9 cellular contexts compared by ENCODE assay signal in the genomic region with DNA sequence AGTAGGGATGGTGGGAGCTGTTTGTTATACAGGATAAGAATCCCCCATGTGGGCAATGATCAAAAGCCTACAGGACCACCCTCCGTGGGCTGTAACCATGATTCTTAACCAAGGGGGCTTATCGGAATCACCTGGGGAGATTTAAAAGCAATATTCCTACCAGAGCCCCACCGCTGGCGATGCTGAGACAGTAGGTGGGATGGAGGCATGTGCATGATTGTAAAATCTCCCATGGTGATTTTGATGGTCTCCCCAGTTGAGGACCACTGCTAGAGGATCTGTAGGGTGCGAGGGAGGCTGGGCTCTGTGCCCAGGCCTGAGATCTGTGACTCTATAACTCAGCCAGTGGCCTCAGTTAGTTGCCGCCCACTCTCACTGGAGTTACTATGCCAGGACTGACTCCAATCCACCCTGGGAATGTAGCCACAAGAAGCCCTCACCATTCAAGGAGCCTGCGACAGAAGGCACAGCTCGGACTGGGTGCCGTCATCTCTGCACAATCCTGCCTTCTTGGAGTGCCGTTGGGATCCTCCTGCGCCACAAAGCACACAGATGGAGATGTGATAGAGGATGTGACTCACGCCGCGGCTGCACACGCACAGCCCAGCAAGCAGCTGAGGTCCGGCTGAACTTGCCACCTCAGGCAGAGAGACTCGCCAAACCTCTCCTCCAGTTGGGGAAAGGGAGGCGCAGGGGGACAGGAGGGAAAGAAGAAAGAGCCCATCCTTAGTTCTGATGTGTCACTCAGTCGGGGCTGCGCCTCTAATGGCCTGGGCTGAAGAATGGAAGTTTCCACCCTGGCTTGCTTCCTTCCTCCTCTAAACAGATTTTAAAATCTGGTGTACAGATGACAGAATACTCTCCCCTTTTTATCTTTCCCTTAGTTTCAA. TPM values are rescaled to one million over a fixed set of nuclear protein-coding genes. Genes with fewer than 3 reads are reported as not detected.
A peak's percentile ranks its signal among the peaks of the same experiment; 100 is the strongest.
DNase-seq lines count a peak whose midpoint lies in the region; ATAC-seq and TF ChIP-seq lines count a peak whose summit lies in the region.
"Had no signal": no experiment of that assay in that cellular context is flagged by ENCODE, and none has a peak within 500 bp of the region (broad histone marks: within the 10 kb centered on the region; RNA-seq: fewer than 3 reads in every experiment).

No MANE protein-coding gene starts in this region.

- no TSS peak for BruUV-seq in MCF 10A (replicated peaks; lab: Mats Ljungman, UMichigan)

- peak; percentile 49 for DNase-seq in NCI-H2227 (lab: John Stamatoyannopoulos, UW; ENCODE audit: unreplicated experiment)
- DNase-seq in NCI-H2227 treated with DMSO at 0.1 percent for 48 hours (lab: John Stamatoyannopoulos, UW), result no peak
- DNase-seq in MCF 10A (ENCODE audit: unreplicated experiment), result peak; percentile 93
- DNase-seq in left kidney (ENCODE audit: low read depth, low spot score), result peak; percentile 15
- DNase-seq in tibial artery, result peak; percentile 85 to 92
- no peak for DNase-seq in iPS-NIHi7 (ENCODE audit: extremely low spot score)
- DNase-seq in WTC11 (ENCODE audit: low spot score), result no peak

- peaks cover 0 to 40% (median 20%) of the 10 kb centered on the region in 4 donors for H3K4me1 ChIP-seq in tibial artery

- H3K27me3 ChIP-seq in tibial artery, result no peaks in the 10 kb centered on the region

- TF ChIP-seq CTCF in MCF 10A (IDR thresholded peaks at IDR 0.05; ENCODE audit: unreplicated experiment) (no peak), tibial artery (IDR thresholded peaks at IDR 0.05) (no peak), WTC11 (IDR thresholded peaks at IDR 0.05) (no peak)

- H3K4me1 Mint-ChIP-seq in MCF 10A (ENCODE audit: insufficient read depth, unreplicated experiment) (peaks cover 47% of the 10 kb centered on the region), WTC11 (no peaks in the 10 kb centered on the region)

- H3K27ac Mint-ChIP-seq in MCF 10A (ENCODE audit: low read depth, unreplicated experiment) (peak overlapping the region; percentile 94), WTC11 (no peak overlapping the region)

- CTCF ChIA-PET in MCF 10A (lab: Yijun Ruan, JAX) (interaction anchor here (0.6 to 11.1 kb wide), 16 partner anchors 9 to 647 kb away, joined by 3 to 255 read pairs (median 8); partner anchors contain the start of gene GPSM2), WTC11 (lab: Charles Lee) (interaction anchor here (0.8 to 3.4 kb wide), 3 partner anchors 65 to 68 kb away, joined by 4 to 14 read pairs (median 4); no protein-coding TSS in a partner anchor)

- intact Hi-C loops in MCF 10A (cut with micrococcal nuclease), result no loop called here
- intact Hi-C loops in tibial artery (cut with DNase I; ENCODE audit: low total_unique reads), result no loop called here

- H3K9me3 ChIP-seq in tibial artery, result no peaks in the 10 kb centered on the region

- POLR2A ChIA-PET in MCF 10A (lab: Yijun Ruan, JAX) (interaction anchor here (0.6 to 8.7 kb wide), 16 partner anchors 9 to 682 kb away, joined by 3 to 276 read pairs (median 10); partner anchors contain the start of genes CLCC1, GPSM2 and PRPF38B), WTC11 (lab: Charles Lee) (interaction anchor here (1.0 kb wide), 1 partner anchor 9 kb away, joined by 3 read pairs; no protein-coding TSS in a partner anchor)

- peak overlapping the region; percentile 77 for H3K4me3 Mint-ChIP-seq in MCF 10A (ENCODE audit: unreplicated experiment)
- no peak overlapping the region for H3K4me3 Mint-ChIP-seq in WTC11

- H3K27me3 Mint-ChIP-seq in MCF 10A (ENCODE audit: insufficient read depth, unreplicated experiment) (no peaks in the 10 kb centered on the region), WTC11 (ENCODE audit: low read depth) (no peaks in the 10 kb centered on the region)

- peak overlapping the region; percentile 7 to 8 for H3K4me3 ChIP-seq in tibial artery

- no peaks in the 10 kb centered on the region for H3K9me3 Mint-ChIP-seq in MCF 10A (ENCODE audit: unreplicated experiment)
- H3K9me3 Mint-ChIP-seq in WTC11, result no peaks in the 10 kb centered on the region

- no peaks in the 10 kb centered on the region for H3K36me3 ChIP-seq in tibial artery

- ATAC-seq in GM21825 (IDR thresholded peaks at IDR 0.05; ENCODE audit: unreplicated experiment) (no peak), WTC11 (no peak)

- H3K36me3 Mint-ChIP-seq in MCF 10A (ENCODE audit: insufficient read depth, unreplicated experiment) (peaks cover 5% of the 10 kb centered on the region), WTC11 (no peaks in the 10 kb centered on the region)

- peak overlapping the region; percentile 60 to 78 for H3K27ac ChIP-seq in tibial artery

TF ChIP-seq in WTC11, 78 proteins besides CTCF, POLR2A, EP300 and RAD21:
- TF ChIP-seq FOXP1 (CRISPR knock-in tag; IDR thresholded peaks at IDR 0.05; ENCODE audit: borderline replicate concordance) (no peak), ETV6 (CRISPR knock-in tag; IDR thresholded peaks at IDR 0.05) (no peak), NFE2L1 (CRISPR knock-in tag; IDR thresholded peaks at IDR 0.05) (no peak), NR3C1 (CRISPR knock-in tag; conservative IDR thresholded peaks at IDR 0.05; ENCODE audit: low read depth) (no peak), SOX15 (CRISPR knock-in tag; IDR thresholded peaks at IDR 0.05) (no peak)

RNA-seq across cellular contexts. Expression of gene AKNAD1, which starts 26.5 kb away (rescaled TPM):
- 6.1 and 7.2 TPM in 2 replicates for total RNA-seq in MCF 10A (2022)
- not detected in 3 replicates for total RNA-seq in WTC11 (2021)
- total RNA-seq: T-helper 2 cell treated with Interferon-gamma antibody and Interleukin-4, amounts not matched to agents 100 ng/mL and 5 ng/mL, for 36 hours had no signal

RNA-seq across cellular contexts. Expression of gene GPSM2, which starts 46.4 kb away (rescaled TPM):
- total RNA-seq in MCF 10A (2022) (61.2 and 88.7 TPM in 2 replicates), WTC11 (2021) (18.4 to 23.7 TPM (median 22.6 TPM) in 3 replicates)

Comparison
In these comparisons a context has a peak if more than half of its experiments do, and no peak if none do; other contexts are left out.
1. DNase-seq: peak in NCI-H2227 (single experiment), MCF 10A (single experiment), left kidney (single experiment) and tibial artery (2 of 2); none in NCI-H2227 treated with DMSO at 0.1 percent for 48 hours (single experiment), iPS-NIHi7 (single experiment) and WTC11 (single experiment).